ENCODE assay signal across 1 cellular context in genomic region chr16:684067-684794, GRCh38.
A peak's percentile ranks its signal among the peaks of the same experiment; 100 is the strongest.
TF ChIP-seq lines count a peak whose summit lies in the region.

A gene with protein sequence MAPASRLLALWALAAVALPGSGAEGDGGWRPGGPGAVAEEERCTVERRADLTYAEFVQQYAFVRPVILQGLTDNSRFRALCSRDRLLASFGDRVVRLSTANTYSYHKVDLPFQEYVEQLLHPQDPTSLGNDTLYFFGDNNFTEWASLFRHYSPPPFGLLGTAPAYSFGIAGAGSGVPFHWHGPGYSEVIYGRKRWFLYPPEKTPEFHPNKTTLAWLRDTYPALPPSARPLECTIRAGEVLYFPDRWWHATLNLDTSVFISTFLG (minus strand): TSS chr16:684334. CDS start chr16:684319, 15 bp downstream.

TF ChIP-seq in K562, 482 proteins besides CTCF, POLR2A, EP300 and RAD21 (continued from another document and continues in another):
- TF ChIP-seq MYNN (IDR thresholded peaks at IDR 0.05) = peak; percentile 36; the same call in 1 of the 2 replicates
- no peak for TF ChIP-seq MYNN (CRISPR knock-in tag; IDR thresholded peaks at IDR 0.05)
- TF ChIP-seq USF1 (CRISPR knock-in tag; IDR thresholded peaks at IDR 0.05) = no peak
- TF ChIP-seq THRAP3 (IDR thresholded peaks at IDR 0.05; ENCODE audit: borderline replicate concordance) = no peak
- no peak; the same call in 1 of the 2 replicates for TF ChIP-seq ZNF511 (CRISPR knock-in tag; IDR thresholded peaks at IDR 0.05)
- peak; percentile 54; the same call in 1 of the 2 replicates for TF ChIP-seq ZBTB33 (CRISPR knock-in tag; IDR thresholded peaks at IDR 0.05)
- no peak for TF ChIP-seq ARNT (IDR thresholded peaks at IDR 0.05)
- TF ChIP-seq PTRF (tag; IDR thresholded peaks at IDR 0.05) = no peak
- TF ChIP-seq MEF2D (tag; conservative IDR thresholded peaks at IDR 0.05; ENCODE audit: low read depth) = no peak
- TF ChIP-seq, protein P1, sequence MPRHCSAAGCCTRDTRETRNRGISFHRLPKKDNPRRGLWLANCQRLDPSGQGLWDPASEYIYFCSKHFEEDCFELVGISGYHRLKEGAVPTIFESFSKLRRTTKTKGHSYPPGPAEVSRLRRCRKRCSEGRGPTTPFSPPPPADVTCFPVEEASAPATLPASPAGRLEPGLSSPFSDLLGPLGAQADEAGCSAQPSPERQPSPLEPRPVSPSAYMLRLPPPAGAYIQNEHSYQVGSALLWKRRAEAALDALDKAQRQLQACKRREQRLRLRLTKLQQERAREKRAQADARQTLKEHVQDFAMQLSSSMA (CRISPR knock-in tag; IDR thresholded peaks at IDR 0.05) = peak; percentile 63
- no peak for TF ChIP-seq CBX2 (IDR thresholded peaks at IDR 0.05; ENCODE audit: insufficient read depth, low read length, poor library complexity, severe bottlenecking)
- TF ChIP-seq ZNF561 (CRISPR knock-in tag; conservative IDR thresholded peaks at IDR 0.05) = no peak
- TF ChIP-seq, protein P2, sequence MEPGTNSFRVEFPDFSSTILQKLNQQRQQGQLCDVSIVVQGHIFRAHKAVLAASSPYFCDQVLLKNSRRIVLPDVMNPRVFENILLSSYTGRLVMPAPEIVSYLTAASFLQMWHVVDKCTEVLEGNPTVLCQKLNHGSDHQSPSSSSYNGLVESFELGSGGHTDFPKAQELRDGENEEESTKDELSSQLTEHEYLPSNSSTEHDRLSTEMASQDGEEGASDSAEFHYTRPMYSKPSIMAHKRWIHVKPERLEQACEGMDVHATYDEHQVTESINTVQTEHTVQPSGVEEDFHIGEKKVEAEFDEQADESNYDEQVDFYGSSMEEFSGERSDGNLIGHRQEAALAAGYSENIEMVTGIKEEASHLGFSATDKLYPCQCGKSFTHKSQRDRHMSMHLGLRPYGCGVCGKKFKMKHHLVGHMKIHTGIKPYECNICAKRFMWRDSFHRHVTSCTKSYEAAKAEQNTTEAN (CRISPR knock-in tag; IDR thresholded peaks at IDR 0.05) = peak; percentile 45; the same call in 1 of the 2 replicates
- no peak for TF ChIP-seq ZNF717 (CRISPR knock-in tag; IDR thresholded peaks at IDR 0.05)
- TF ChIP-seq, protein P3, sequence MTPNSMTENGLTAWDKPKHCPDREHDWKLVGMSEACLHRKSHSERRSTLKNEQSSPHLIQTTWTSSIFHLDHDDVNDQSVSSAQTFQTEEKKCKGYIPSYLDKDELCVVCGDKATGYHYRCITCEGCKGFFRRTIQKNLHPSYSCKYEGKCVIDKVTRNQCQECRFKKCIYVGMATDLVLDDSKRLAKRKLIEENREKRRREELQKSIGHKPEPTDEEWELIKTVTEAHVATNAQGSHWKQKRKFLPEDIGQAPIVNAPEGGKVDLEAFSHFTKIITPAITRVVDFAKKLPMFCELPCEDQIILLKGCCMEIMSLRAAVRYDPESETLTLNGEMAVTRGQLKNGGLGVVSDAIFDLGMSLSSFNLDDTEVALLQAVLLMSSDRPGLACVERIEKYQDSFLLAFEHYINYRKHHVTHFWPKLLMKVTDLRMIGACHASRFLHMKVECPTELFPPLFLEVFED (CRISPR knock-in tag; conservative IDR thresholded peaks at IDR 0.05) = no peak
- no peak for TF ChIP-seq KAT2B (IDR thresholded peaks at IDR 0.05; ENCODE audit: low read depth, low read length)
- TF ChIP-seq, protein P4, sequence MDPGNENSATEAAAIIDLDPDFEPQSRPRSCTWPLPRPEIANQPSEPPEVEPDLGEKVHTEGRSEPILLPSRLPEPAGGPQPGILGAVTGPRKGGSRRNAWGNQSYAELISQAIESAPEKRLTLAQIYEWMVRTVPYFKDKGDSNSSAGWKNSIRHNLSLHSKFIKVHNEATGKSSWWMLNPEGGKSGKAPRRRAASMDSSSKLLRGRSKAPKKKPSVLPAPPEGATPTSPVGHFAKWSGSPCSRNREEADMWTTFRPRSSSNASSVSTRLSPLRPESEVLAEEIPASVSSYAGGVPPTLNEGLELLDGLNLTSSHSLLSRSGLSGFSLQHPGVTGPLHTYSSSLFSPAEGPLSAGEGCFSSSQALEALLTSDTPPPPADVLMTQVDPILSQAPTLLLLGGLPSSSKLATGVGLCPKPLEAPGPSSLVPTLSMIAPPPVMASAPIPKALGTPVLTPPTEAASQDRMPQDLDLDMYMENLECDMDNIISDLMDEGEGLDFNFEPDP (CRISPR knock-in tag; IDR thresholded peaks at IDR 0.05) = no peak
- no peak for TF ChIP-seq ZNF354B (CRISPR knock-in tag; IDR thresholded peaks at IDR 0.05)
- TF ChIP-seq TBL1XR1 (IDR thresholded peaks at IDR 0.05; ENCODE audit: low read length in 2 of 2) = no peak
- no peak for TF ChIP-seq IRF2 (CRISPR knock-in tag; IDR thresholded peaks at IDR 0.05)
- no peak for TF ChIP-seq ZNF707 (CRISPR knock-in tag; conservative IDR thresholded peaks at IDR 0.05)
- TF ChIP-seq BMI1 (IDR thresholded peaks at IDR 0.05; ENCODE audit: low read length) = peak; percentile 97
- TF ChIP-seq YY1 (IDR thresholded peaks at IDR 0.05; ENCODE audit: borderline replicate concordance in 1 of 3, control insufficient read depth in 1 of 3, extremely low read depth in 1 of 3, insufficient read depth in 3 of 3, insufficient read length in 1 of 3, insufficient replicate concordance in 2 of 3, low read depth in 1 of 3, low read length in 2 of 3) = peak; percentile 76 to 92 (median 89)
- no peak; a peak in 1 of 4 replicates for TF ChIP-seq TEAD1 (CRISPR knock-in tag; IDR thresholded peaks at IDR 0.05)
- TF ChIP-seq, protein P5, sequence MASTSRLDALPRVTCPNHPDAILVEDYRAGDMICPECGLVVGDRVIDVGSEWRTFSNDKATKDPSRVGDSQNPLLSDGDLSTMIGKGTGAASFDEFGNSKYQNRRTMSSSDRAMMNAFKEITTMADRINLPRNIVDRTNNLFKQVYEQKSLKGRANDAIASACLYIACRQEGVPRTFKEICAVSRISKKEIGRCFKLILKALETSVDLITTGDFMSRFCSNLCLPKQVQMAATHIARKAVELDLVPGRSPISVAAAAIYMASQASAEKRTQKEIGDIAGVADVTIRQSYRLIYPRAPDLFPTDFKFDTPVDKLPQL (IDR thresholded peaks at IDR 0.05; ENCODE audit: extremely low read depth, insufficient read length) = no peak
- no peak for TF ChIP-seq MEIS2 (IDR thresholded peaks at IDR 0.05; ENCODE audit: partially characterized antibody)
- no peak for TF ChIP-seq THRA (IDR thresholded peaks at IDR 0.05)
- no peak for TF ChIP-seq NCOA4 (IDR thresholded peaks at IDR 0.05; ENCODE audit: partially characterized antibody)
- TF ChIP-seq NR0B1 (IDR thresholded peaks at IDR 0.05; ENCODE audit: partially characterized antibody) = no peak
- TF ChIP-seq E2F3 (CRISPR knock-in tag; IDR thresholded peaks at IDR 0.05) = no peak
- no peak for TF ChIP-seq ZNF57 (CRISPR knock-in tag; IDR thresholded peaks at IDR 0.05)
- no peak for TF ChIP-seq JUNB (CRISPR knock-in tag; conservative IDR thresholded peaks at IDR 0.05)
- TF ChIP-seq EZH2 (IDR thresholded peaks at IDR 0.05; ENCODE audit: borderline replicate concordance, low read depth, low read length) = no peak
- TF ChIP-seq GATA2 (CRISPR knock-in tag; IDR thresholded peaks at IDR 0.05) = no peak
- no peak for TF ChIP-seq ZNF165 (CRISPR knock-in tag; IDR thresholded peaks at IDR 0.05; ENCODE audit: borderline replicate concordance)
- TF ChIP-seq ZNF436 (CRISPR knock-in tag; IDR thresholded peaks at IDR 0.05) = no peak
- TF ChIP-seq NFE2 (IDR thresholded peaks at IDR 0.05; ENCODE audit: low read depth) = no peak
- TF ChIP-seq RB1 (IDR thresholded peaks at IDR 0.05; ENCODE audit: low read depth) = peak; percentile 79
- TF ChIP-seq, protein P6, sequence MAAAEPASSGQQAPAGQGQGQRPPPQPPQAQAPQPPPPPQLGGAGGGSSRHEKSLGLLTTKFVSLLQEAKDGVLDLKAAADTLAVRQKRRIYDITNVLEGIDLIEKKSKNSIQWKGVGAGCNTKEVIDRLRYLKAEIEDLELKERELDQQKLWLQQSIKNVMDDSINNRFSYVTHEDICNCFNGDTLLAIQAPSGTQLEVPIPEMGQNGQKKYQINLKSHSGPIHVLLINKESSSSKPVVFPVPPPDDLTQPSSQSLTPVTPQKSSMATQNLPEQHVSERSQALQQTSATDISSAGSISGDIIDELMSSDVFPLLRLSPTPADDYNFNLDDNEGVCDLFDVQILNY (CRISPR knock-in tag; IDR thresholded peaks at IDR 0.05) = no peak
- no peak; the same call in 1 of the 2 replicates for TF ChIP-seq ZFPM2 (CRISPR knock-in tag; IDR thresholded peaks at IDR 0.05)
- peak; percentile 26 for TF ChIP-seq CHD1 (IDR thresholded peaks at IDR 0.05; ENCODE audit: low read length)
- TF ChIP-seq ZNF253 (CRISPR knock-in tag; conservative IDR thresholded peaks at IDR 0.05) = no peak
- no peak for TF ChIP-seq HLTF (IDR thresholded peaks at IDR 0.05)
- no peak for TF ChIP-seq GABPB2 (CRISPR knock-in tag; conservative IDR thresholded peaks at IDR 0.05)
- no peak for TF ChIP-seq SNRNP70 (optimal IDR thresholded peaks at IDR 0.05; ENCODE audit: low read depth, low read length)
- no peak for TF ChIP-seq XRCC4 (IDR thresholded peaks at IDR 0.05; ENCODE audit: extremely low read depth, insufficient read depth, insufficient read length)
- no peak for TF ChIP-seq ZKSCAN8 (CRISPR knock-in tag; IDR thresholded peaks at IDR 0.05)
- no peak for TF ChIP-seq TAL1 (IDR thresholded peaks at IDR 0.05)
- no peak for TF ChIP-seq ARID3A (IDR thresholded peaks at IDR 0.05; ENCODE audit: borderline replicate concordance, low read depth, low read length)
- TF ChIP-seq, protein P7, sequence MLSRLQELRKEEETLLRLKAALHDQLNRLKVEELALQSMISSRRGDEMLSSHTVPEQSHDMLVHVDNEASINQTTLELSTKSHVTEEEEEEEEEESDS (CRISPR knock-in tag; IDR thresholded peaks at IDR 0.05) = no peak
- 0 out of 2 replicates have a peak, but pooled peaks have one; percentile 3 for TF ChIP-seq USF2 (CRISPR knock-in tag; IDR thresholded peaks at IDR 0.05)
- peak; percentile 88 for TF ChIP-seq POLR2G (IDR thresholded peaks at IDR 0.05; ENCODE audit: low read depth, low read length)
- no peak for TF ChIP-seq ARHGAP35 (IDR thresholded peaks at IDR 0.05; ENCODE audit: partially characterized antibody)
- TF ChIP-seq ZNF431 (CRISPR knock-in tag; IDR thresholded peaks at IDR 0.05) = no peak
- TF ChIP-seq ZNF239 (CRISPR knock-in tag; IDR thresholded peaks at IDR 0.05) = no peak
- no peak for TF ChIP-seq SPI1 (IDR thresholded peaks at IDR 0.05; ENCODE audit: borderline replicate concordance, low read depth, low read length)
